In genomic region chr2:201628545-201628944, GRCh38 we compare ENCODE assay signal across 12 cellular contexts.
"Had no signal": no experiment of that assay in that cellular context is flagged by ENCODE, and none has a peak within 500 bp of the region (broad histone marks: within the 10 kb centered on the region; RNA-seq: fewer than 3 reads in every experiment).

No MANE protein-coding gene starts in this region.

- ATAC-seq: activated naive CD4-positive, alpha-beta T cell treated with anti-CD3 and anti-CD28 coated beads, Interleukin-2, amount 50 U/mL, for 72 hours; foreskin keratinocyte; left lung; stimulated activated effector memory CD8-positive, alpha-beta T cell treated with anti-CD3 and anti-CD28 coated beads, Interleukin-12 subunit alpha, Interleukin-12 subunit beta, amount 100 ng/mL, for 72 hours had no signal

- H3K4me3 Mint-ChIP-seq: stimulated activated effector memory CD8-positive, alpha-beta T cell treated with anti-CD3 and anti-CD28 coated beads, Interleukin-12 subunit alpha, Interleukin-12 subunit beta, amount 100 ng/mL, for 72 hours had no signal

- H3K4me3 ChIP-seq: esophagus muscularis mucosa, left lung, smooth muscle cell, tibial nerve had no signal

- H3K9ac ChIP-seq: parathyroid adenoma had no signal

- H3K4me1 ChIP-seq: esophagus muscularis mucosa, foreskin keratinocyte, left lung, parathyroid adenoma, tibial nerve had no signal

- H3K4me2 ChIP-seq: smooth muscle cell had no signal

- H3K9me3 Mint-ChIP-seq: activated naive CD4-positive, alpha-beta T cell treated with anti-CD3 and anti-CD28 coated beads, Interleukin-2, amount 50 U/mL, for 72 hours; stimulated activated effector memory CD8-positive, alpha-beta T cell treated with anti-CD3 and anti-CD28 coated beads, Interleukin-12 subunit alpha, Interleukin-12 subunit beta, amount 100 ng/mL, for 72 hours had no signal

- H3K9me3 ChIP-seq: esophagus muscularis mucosa, left lung, tibial nerve had no signal

- H3K79me2 ChIP-seq: parathyroid adenoma had no signal

- H3K27me3 ChIP-seq: esophagus muscularis mucosa, foreskin keratinocyte, left lung, tibial nerve had no signal

- H3K4me1 Mint-ChIP-seq: stimulated activated effector memory CD8-positive, alpha-beta T cell treated with anti-CD3 and anti-CD28 coated beads, Interleukin-12 subunit alpha, Interleukin-12 subunit beta, amount 100 ng/mL, for 72 hours had no signal

- H3K27ac ChIP-seq: esophagus muscularis mucosa, foreskin keratinocyte, left lung, parathyroid adenoma, tibial nerve had no signal

- H2AFZ ChIP-seq: parathyroid adenoma had no signal

- DNase-seq: activated CD4-positive, CD25-positive, alpha-beta regulatory T cell; activated T-cell treated with anti-CD3 and anti-CD28 coated beads, Interleukin-2, amount 50 U/mL, for 1 hour; foreskin keratinocyte; head of caudate nucleus; islet precursor cell; left lung had no signal

- H3K27ac Mint-ChIP-seq: activated naive CD4-positive, alpha-beta T cell treated with anti-CD3 and anti-CD28 coated beads, Interleukin-2, amount 50 U/mL, for 72 hours; stimulated activated effector memory CD8-positive, alpha-beta T cell treated with anti-CD3 and anti-CD28 coated beads, Interleukin-12 subunit alpha, Interleukin-12 subunit beta, amount 100 ng/mL, for 72 hours had no signal
